ENCODE assay signal across 15 cellular contexts in genomic region chr6:113496157-113496556, GRCh38.
"Had no signal": no experiment of that assay in that cellular context is flagged by ENCODE, and none has a peak within 500 bp of the region (broad histone marks: within the 10 kb centered on the region; RNA-seq: fewer than 3 reads in every experiment).

No MANE protein-coding gene starts in this region.

- H3K27ac ChIP-seq: breast epithelium, left lung, neutrophil had no signal

- DNase-seq: activated CD4-positive, alpha-beta T cell treated with anti-CD3 and anti-CD28 coated beads, Interleukin-2, amount 50 U/mL, for 48 hours; activated CD4-positive, CD25-positive, alpha-beta regulatory T cell treated with anti-CD3 and anti-CD28 coated beads, Interleukin-2, amount 50 U/mL, for 72 hours; activated effector memory CD4-positive, alpha-beta T cell treated with anti-CD3 and anti-CD28 coated beads, Interleukin-2, amount 50 U/mL, for 16 hours; activated T-cell treated with anti-CD3 and anti-CD28 coated beads, Interleukin-2, amount 50 U/mL, for 4 hours; amygdala; effector CD4-positive, alpha-beta T cell; glutamatergic neuron; left lung; right cardiac atrium; stimulated activated CD4-positive, alpha-beta T cell treated with anti-CD3 and anti-CD28 coated beads, Interleukin-12 subunit alpha, Interleukin-12 subunit beta, amount 100 ng/mL, for 4 hours; stimulated activated naive CD4-positive, alpha-beta T cell; substantia nigra; SW 1271 had no signal

- H3K36me3 ChIP-seq: breast epithelium, left lung, neutrophil had no signal

- H3K9me3 ChIP-seq: breast epithelium, left lung, neutrophil had no signal

- H3K27me3 ChIP-seq: breast epithelium, left lung, neutrophil had no signal

- H3K4me3 ChIP-seq: breast epithelium, left lung had no signal

- H3K4me1 ChIP-seq: breast epithelium, left lung had no signal
